15 cellular contexts compared by ENCODE assay signal in the genomic region with DNA sequence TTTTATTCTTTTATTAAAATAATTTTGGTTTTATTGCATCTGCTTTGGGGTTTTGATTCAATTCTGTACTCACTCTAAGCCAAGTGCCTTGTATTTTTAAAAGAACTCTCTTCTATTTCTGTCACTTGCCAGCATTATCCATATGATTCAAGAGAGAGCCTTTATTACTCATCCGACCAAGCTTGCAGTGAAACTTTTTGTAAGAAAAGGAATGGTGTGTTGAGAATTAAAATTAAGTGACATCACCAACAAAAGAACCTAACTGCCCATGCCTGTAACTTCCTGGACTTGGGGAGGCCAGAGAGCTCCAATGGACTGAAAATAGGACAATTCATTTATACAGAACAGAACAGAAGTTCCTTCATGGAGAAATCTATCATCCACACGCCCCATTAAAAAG. TPM values are rescaled to one million over a fixed set of nuclear protein-coding genes. Genes with fewer than 3 reads are reported as not detected.
DNase-seq lines count a peak whose midpoint lies in the region; ATAC-seq, FAIRE-seq and TF ChIP-seq lines count a peak whose summit lies in the region.
"Had no signal": no experiment of that assay in that cellular context is flagged by ENCODE, and none has a peak within 500 bp of the region (broad histone marks: within the 10 kb centered on the region; RNA-seq: fewer than 3 reads in every experiment).

No MANE protein-coding gene starts in this region.

- in situ Hi-C loops in gastrocnemius medialis (cut with MboI; ENCODE audit: low sequenced_read_pairs in 4 of 4) = loop anchor here in 3 of 4 donors (5.0 to 25.0 kb wide), 3 partner anchors 52 to 460 kb away; partner anchors contain the start of genes POC1B (in 2 of the 3) and GALNT4 (in 1 of the 3)

- peak; percentile 88 for FAIRE-seq in H54 (lab: Jason Lieb, UNC)
- FAIRE-seq in pancreas (lab: Jason Lieb, UNC) = no peak
- FAIRE-seq: TTC549 had no signal

- peak overlapping the region; percentile 43 for H3K27ac Mint-ChIP-seq in activated naive CD8-positive, alpha-beta T cell treated with anti-CD3 and anti-CD28 coated beads, Interleukin-2, amount 10 ng/mL, durations not matched to agents 7 days and 5 days
- no peak overlapping the region for H3K27ac Mint-ChIP-seq in glutamatergic neuron (ENCODE audit: unreplicated experiment)

- 67 to 77% methylated on average over 2 of the region's 2 CpGs for WGBS in pancreas, 2 donors

- H3K9me3 ChIP-seq in gastrocnemius medialis = no peaks in the 10 kb centered on the region
- H3K9me3 ChIP-seq in pancreas = no peaks in the 10 kb centered on the region
- H3K9me3 ChIP-seq: psoas muscle had no signal

- DNase-seq in A172 (ENCODE audit: low spot score) (peak; percentile 49), H54 (ENCODE audit: insufficient read length, low spot score) (no peak), foreskin keratinocyte (peak in 1 of 2 donors; percentile 51), gastrocnemius medialis (no peak), glutamatergic neuron (no peak), pancreas (no peak)
- no peak for DNase-seq in activated naive CD8-positive, alpha-beta T cell treated with anti-CD3 and anti-CD28 coated beads, Interleukin-2, amount 10 ng/mL, durations not matched to agents 7 days and 5 days
- DNase-seq: NCI-H1436; NCI-H69; psoas muscle; SHP77 treated with DMSO at 0.1 percent for 48 hours; stimulated activated CD4-positive, alpha-beta T cell treated with anti-CD3 and anti-CD28 coated beads, Interleukin-1b, Interleukin-23, amount 100 ng/mL, for 48 hours had no signal

- H3K27me3 Mint-ChIP-seq in activated naive CD8-positive, alpha-beta T cell treated with anti-CD3 and anti-CD28 coated beads, Interleukin-2, amount 10 ng/mL, durations not matched to agents 7 days and 5 days = no peaks in the 10 kb centered on the region
- H3K27me3 Mint-ChIP-seq in glutamatergic neuron (ENCODE audit: unreplicated experiment) = no peaks in the 10 kb centered on the region

- H3K9me3 Mint-ChIP-seq in activated naive CD8-positive, alpha-beta T cell treated with anti-CD3 and anti-CD28 coated beads, Interleukin-2, amount 10 ng/mL, durations not matched to agents 7 days and 5 days = no peaks in the 10 kb centered on the region
- H3K9me3 Mint-ChIP-seq in glutamatergic neuron (ENCODE audit: unreplicated experiment) = no peaks in the 10 kb centered on the region

- peaks cover 5% of the 10 kb centered on the region for H3K36me3 Mint-ChIP-seq in activated naive CD8-positive, alpha-beta T cell treated with anti-CD3 and anti-CD28 coated beads, Interleukin-2, amount 10 ng/mL, durations not matched to agents 7 days and 5 days
- H3K36me3 Mint-ChIP-seq in glutamatergic neuron (ENCODE audit: unreplicated experiment) = no peaks in the 10 kb centered on the region

- peak overlapping the region; percentile 41 for H3K27ac ChIP-seq in foreskin keratinocyte
- H3K27ac ChIP-seq in gastrocnemius medialis = no peak overlapping the region
- H3K27ac ChIP-seq in pancreas = no peak overlapping the region
- H3K27ac ChIP-seq: cardiac muscle cell, psoas muscle had no signal

- H3K4me3 Mint-ChIP-seq in activated naive CD8-positive, alpha-beta T cell treated with anti-CD3 and anti-CD28 coated beads, Interleukin-2, amount 10 ng/mL, durations not matched to agents 7 days and 5 days = no peak overlapping the region
- no peak overlapping the region for H3K4me3 Mint-ChIP-seq in glutamatergic neuron (ENCODE audit: unreplicated experiment)

- H3K36me3 ChIP-seq in gastrocnemius medialis (no peaks in the 10 kb centered on the region), pancreas (no peaks in the 10 kb centered on the region)
- H3K36me3 ChIP-seq: cardiac muscle cell had no signal

- H3K4me1 Mint-ChIP-seq in activated naive CD8-positive, alpha-beta T cell treated with anti-CD3 and anti-CD28 coated beads, Interleukin-2, amount 10 ng/mL, durations not matched to agents 7 days and 5 days = peaks cover 53% of the 10 kb centered on the region
- no peaks in the 10 kb centered on the region for H3K4me1 Mint-ChIP-seq in glutamatergic neuron (ENCODE audit: low read depth, unreplicated experiment)

- TF ChIP-seq POLR2A in H54 (IDR thresholded peaks at IDR 0.05; ENCODE audit: low read depth, low read length) = no peak
- TF ChIP-seq POLR2A in gastrocnemius medialis (IDR thresholded peaks at IDR 0.05) = no peak

- ATAC-seq in activated naive CD8-positive, alpha-beta T cell treated with anti-CD3 and anti-CD28 coated beads, Interleukin-2, amount 10 ng/mL, durations not matched to agents 7 days and 5 days (ENCODE audit: low read depth) = no peak
- ATAC-seq in foreskin keratinocyte = peak; percentile 25
- no peak for ATAC-seq in GM18511 (IDR thresholded peaks at IDR 0.05; ENCODE audit: unreplicated experiment)
- ATAC-seq in gastrocnemius medialis = no peak
- no peak for ATAC-seq in pancreas
- ATAC-seq: psoas muscle had no signal

- H3K4me3 ChIP-seq in gastrocnemius medialis (no peak overlapping the region), pancreas (no peak overlapping the region)
- H3K4me3 ChIP-seq: cardiac muscle cell, psoas muscle had no signal

- intact Hi-C loops in gastrocnemius medialis (cut with DNase I; ENCODE audit: low total_unique reads) = no loop called here
- intact Hi-C loops in pancreas (cut with DNase I) = loop anchor here in 1 of 3 donors (5.0 kb wide), 1 partner anchor 55 kb away; the partner anchor contains the start of gene POC1B

- POLR2A ChIA-PET in activated naive CD8-positive, alpha-beta T cell treated with anti-CD3 and anti-CD28 coated beads, Interleukin-2, amount 10 ng/mL, durations not matched to agents 7 days and 5 days (lab: Charles Lee) = interaction anchor here (7.3 kb wide), 1 partner anchor 53 kb away, joined by 62 read pairs; the partner anchor contains the start of genes GALNT4 and POC1B

- H3K27me3 ChIP-seq in foreskin keratinocyte = no peaks in the 10 kb centered on the region
- no peaks in the 10 kb centered on the region for H3K27me3 ChIP-seq in gastrocnemius medialis
- H3K27me3 ChIP-seq in pancreas = no peaks in the 10 kb centered on the region
- H3K27me3 ChIP-seq: cardiac muscle cell had no signal

- TF ChIP-seq CTCF in foreskin keratinocyte (conservative IDR thresholded peaks at IDR 0.05) = no peak
- no peak for TF ChIP-seq CTCF in gastrocnemius medialis (IDR thresholded peaks at IDR 0.05 in 4 of 5, conservative IDR thresholded peaks at IDR 0.05 in 1 of 5)
- no peak for TF ChIP-seq CTCF in glutamatergic neuron (IDR thresholded peaks at IDR 0.05; ENCODE audit: partially characterized antibody, unreplicated experiment)
- TF ChIP-seq CTCF in pancreas (IDR thresholded peaks at IDR 0.05) = no peak

- peaks cover 20% of the 10 kb centered on the region for H3K4me1 ChIP-seq in foreskin keratinocyte
- H3K4me1 ChIP-seq in gastrocnemius medialis = no peaks in the 10 kb centered on the region
- H3K4me1 ChIP-seq in pancreas = no peaks in the 10 kb centered on the region
- H3K4me1 ChIP-seq: psoas muscle had no signal

RNA-seq across cellular contexts. Expression of gene GALNT4, which starts 52.1 kb away (rescaled TPM):
- total RNA-seq in A172 (2014; rRNA removed; shearing (Covaris generic)) = 8.0 and 8.1 TPM in 2 replicates
- 10 to 100 TPM; 15.6 to 16.3 TPM for total RNA-seq in activated naive CD8-positive, alpha-beta T cell treated with anti-CD3 and anti-CD28 coated beads, Interleukin-2, amount 10 ng/mL, durations not matched to agents 7 days and 5 days
- total RNA-seq in foreskin keratinocyte = 4.1 and 4.4 TPM in 2 replicates
- 0.71 TPM in 1 of 2 replicates, not detected in the other for polyA plus RNA-seq in foreskin keratinocyte
- 1 to 10 TPM; 1.2 to 2.2 (median 1.7) TPM for total RNA-seq in gastrocnemius medialis
- 0.98 TPM for total RNA-seq in glutamatergic neuron (ENCODE audit: unreplicated experiment)
- total RNA-seq in pancreas = 10 to 100 TPM in 1 of 6 donors, 1 to 10 TPM in 5; 3.2 to 15.8 (median 6.5) TPM
- 1 to 10 TPM; 2.6 to 4.3 TPM for polyA plus RNA-seq in pancreas

RNA-seq across cellular contexts. Expression of gene POC1B, which starts 53.3 kb away (rescaled TPM):
- total RNA-seq in A172 (2014; rRNA removed; shearing (Covaris generic)) = 14.5 and 18.4 TPM in 2 replicates
- total RNA-seq in activated naive CD8-positive, alpha-beta T cell treated with anti-CD3 and anti-CD28 coated beads, Interleukin-2, amount 10 ng/mL, durations not matched to agents 7 days and 5 days = 10 to 100 TPM; 48.0 to 48.8 TPM
- total RNA-seq in foreskin keratinocyte = 16.6 and 16.9 TPM in 2 replicates
- 5.2 and 6.9 TPM in 2 replicates for polyA plus RNA-seq in foreskin keratinocyte
- 1 to 10 TPM; 7.3 to 8.9 (median 7.8) TPM for total RNA-seq in gastrocnemius medialis
- 5.7 TPM for total RNA-seq in glutamatergic neuron (ENCODE audit: unreplicated experiment)
- total RNA-seq in pancreas = 10 to 100 TPM in 1 of 6 donors, 1 to 10 TPM in 5; 4.3 to 15.5 (median 6.2) TPM
- polyA plus RNA-seq in pancreas = 1 to 10 TPM; 3.4 to 6.2 TPM
